In the genomic region with DNA sequence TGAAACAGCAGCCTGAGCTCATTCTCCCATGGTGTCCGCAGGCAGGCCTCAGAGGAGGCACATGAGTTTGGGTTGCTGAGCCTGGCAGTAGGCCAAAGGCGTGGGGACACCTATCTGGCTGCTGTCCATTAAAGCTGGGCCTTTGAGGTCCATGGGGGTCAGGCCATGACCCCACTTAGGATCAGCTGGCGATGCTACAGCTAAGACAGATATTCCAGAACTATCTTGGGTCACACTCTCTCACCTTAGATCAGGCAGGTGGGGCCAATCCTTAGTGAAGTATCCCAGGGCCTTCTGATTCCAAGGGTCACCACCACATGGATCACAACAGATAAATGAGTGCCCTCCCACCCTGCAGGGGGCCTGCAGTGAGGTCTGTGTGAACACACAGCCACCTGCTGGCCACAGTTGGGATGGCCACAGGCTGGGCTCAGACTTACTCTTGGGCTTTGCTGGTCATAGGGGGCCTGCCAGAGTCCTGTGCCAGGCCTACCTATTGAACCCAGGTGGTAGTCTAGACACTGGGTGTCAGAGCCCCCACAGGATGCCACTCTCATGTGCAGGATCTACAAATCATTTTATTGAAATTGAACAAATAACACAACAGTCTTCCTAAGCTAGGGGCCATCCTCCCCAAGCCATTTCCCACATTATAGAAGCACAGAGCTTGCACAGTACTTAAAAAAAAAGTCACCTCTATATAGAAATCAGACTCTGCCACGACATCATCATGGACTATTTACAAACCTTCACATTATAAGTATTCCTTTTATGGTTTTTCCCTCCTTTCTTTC, we compare ENCODE assay signal across 8 cellular contexts. TPM values are rescaled to one million over a fixed set of nuclear protein-coding genes. Genes with fewer than 3 reads are reported as not detected.
DNase-seq lines count a peak whose midpoint lies in the region; FAIRE-seq and TF ChIP-seq lines count a peak whose summit lies in the region.

No MANE protein-coding gene starts in this region.

- H3K36me3 ChIP-seq in endodermal cell (ENCODE audit: control insufficient read depth, insufficient read depth, low read length): peaks cover 42% of the 10 kb centered on the region
- peaks cover 5 to 17% of the 10 kb centered on the region in 2 donors for H3K36me3 ChIP-seq in muscle layer of duodenum (ENCODE audit: control insufficient read depth in 1 of 2, insufficient read depth in 2 of 2, low read length in 2 of 2)

- no peaks in the 10 kb centered on the region for H3K27me3 Mint-ChIP-seq in endodermal cell (ENCODE audit: insufficient read depth)

- H3K9me3 ChIP-seq in endodermal cell (ENCODE audit: control insufficient read depth, low read length): no peaks in the 10 kb centered on the region
- no peaks in the 10 kb centered on the region for H3K9me3 ChIP-seq in muscle layer of duodenum (ENCODE audit: control insufficient read depth in 1 of 2, low read length in 2 of 2)

- no peak overlapping the region for H3K4me3 Mint-ChIP-seq in endodermal cell

- no peaks in the 10 kb centered on the region for H3K9me3 Mint-ChIP-seq in endodermal cell

- H3K27me3 ChIP-seq in endodermal cell (ENCODE audit: control insufficient read depth, insufficient read depth, low read length, poor library complexity, severe bottlenecking): no peaks in the 10 kb centered on the region
- H3K27me3 ChIP-seq in muscle layer of duodenum (ENCODE audit: low read depth, low read length): no peaks in the 10 kb centered on the region

- peak overlapping the region; percentile 48 for H3K27ac Mint-ChIP-seq in endodermal cell

- peak; percentile 76 for FAIRE-seq in GM18507 (lab: Jason Lieb, UNC)

- peaks cover 30% of the 10 kb centered on the region for H3K4me1 Mint-ChIP-seq in endodermal cell

- no peak overlapping the region for H3K27ac ChIP-seq in endodermal cell (ENCODE audit: low read depth, low read length)
- H3K27ac ChIP-seq in muscle layer of duodenum (ENCODE audit: low read length): peak overlapping the region; percentile 46
- peak overlapping the region; percentile 97 for H3K27ac ChIP-seq in substantia nigra (ENCODE audit: low read depth, low read length, poor library complexity, severe bottlenecking)

- no peak overlapping the region for H3K9ac ChIP-seq in endodermal cell (ENCODE audit: extremely low read depth, low read length, poor library complexity, severe bottlenecking)

- H3K36me3 Mint-ChIP-seq in endodermal cell (ENCODE audit: low read depth): peaks cover 13% of the 10 kb centered on the region

- H3K4me1 ChIP-seq in endodermal cell (ENCODE audit: control insufficient read depth, insufficient read depth, low read length) (peaks cover 26% of the 10 kb centered on the region), muscle layer of duodenum (ENCODE audit: control insufficient read depth in 1 of 2, insufficient read depth in 2 of 2, low read length in 2 of 2) (peaks cover 22 to 59% of the 10 kb centered on the region in 2 donors)

- H3K4me3 ChIP-seq in endodermal cell (ENCODE audit: low read length) (no peak overlapping the region), muscle layer of duodenum (ENCODE audit: low read depth in 1 of 2, low read length in 2 of 2) (no peak overlapping the region)

- 76 to 86% methylated on average over 1 to 4 of the region's 4 CpGs for WGBS in endodermal cell (ENCODE audit: insufficient coverage in 1 of 2, insufficient read length in 1 of 2), 2 experiments

- peak; percentile 90 for TF ChIP-seq CTCF in endodermal cell (conservative IDR thresholded peaks at IDR 0.05)

- DNase-seq in A172 (ENCODE audit: low spot score): peak; percentile 63
- no peak for DNase-seq in GM18507 (ENCODE audit: extremely low spot score, insufficient read length, low read depth)
- DNase-seq in NCI-H82 treated with DMSO at 0.1 percent for 48 hours (lab: John Stamatoyannopoulos, UW; ENCODE audit: unreplicated experiment): peak; percentile 13
- peak; percentile 66 for DNase-seq in activated CD8-positive, alpha-beta memory T cell treated with anti-CD3 and anti-CD28 coated beads, Interleukin-2, amount 50 U/mL, for 4 hours
- peak; percentile 98 for DNase-seq in endodermal cell
- DNase-seq in substantia nigra (lab: John Stamatoyannopoulos, UW): peak in 42 of 49 donors; percentile 16 to 89 (median 47)
- DNase-seq in NCI-H1436 (lab: John Stamatoyannopoulos, UW): no peak

RNA-seq across cellular contexts. Expression of a gene that starts 2.0 kb away (rescaled TPM):
- 113 TPM in 2 replicates for total RNA-seq in A172 (2014; rRNA removed; shearing (Covaris generic))
- 10 to 100 TPM; 55.3 to 61.1 TPM for total RNA-seq in endodermal cell
- 81.6 TPM for polyA plus RNA-seq in endodermal cell (2013, experiment 1 of 2)
- 80.6 TPM for polyA plus RNA-seq in endodermal cell (2013, experiment 2 of 2)

RNA-seq across cellular contexts. Expression of a gene that starts 3.5 kb away (rescaled TPM):
- 30.6 and 34.3 TPM in 2 replicates for total RNA-seq in A172 (2014; rRNA removed; shearing (Covaris generic))
- 10 to 100 TPM; 23.5 to 28.1 TPM for total RNA-seq in endodermal cell
- polyA plus RNA-seq in endodermal cell (2013, experiment 1 of 2): 30.2 TPM
- 26.2 TPM for polyA plus RNA-seq in endodermal cell (2013, experiment 2 of 2)

RNA-seq across cellular contexts. Expression of a gene that starts 16.1 kb away (rescaled TPM):
- total RNA-seq in A172 (2014; rRNA removed; shearing (Covaris generic)): 12.9 and 16.9 TPM in 2 replicates
- 10 to 100 TPM in 1 of 2 donors, 1 to 10 TPM in 1; 9.4 to 17.2 TPM for total RNA-seq in endodermal cell
- polyA plus RNA-seq in endodermal cell (2013, experiment 1 of 2): 15.8 TPM
- 15.9 TPM for polyA plus RNA-seq in endodermal cell (2013, experiment 2 of 2)

RNA-seq across cellular contexts. Expression of a gene that starts 21.0 kb away (rescaled TPM):
- total RNA-seq in A172 (2014; rRNA removed; shearing (Covaris generic)): 0.09 and 0.62 TPM in 2 replicates
- 1 to 10 TPM in 1 of 2 donors, under 1 TPM in 1; 0.22 to 1.4 TPM for total RNA-seq in endodermal cell
- polyA plus RNA-seq in endodermal cell (2013, experiment 1 of 2): 4.4 TPM
- 2.6 TPM for polyA plus RNA-seq in endodermal cell (2013, experiment 2 of 2)

RNA-seq across cellular contexts. Expression of a gene that starts 21.2 kb away (rescaled TPM):
- 0.72 and 2.3 TPM in 2 replicates for total RNA-seq in A172 (2014; rRNA removed; shearing (Covaris generic))
- 1 to 10 TPM in 1 of 2 donors, under 1 TPM in 1; 0.92 to 1.8 TPM for total RNA-seq in endodermal cell
- polyA plus RNA-seq in endodermal cell (2013, experiment 1 of 2): 1.8 TPM
- 1.3 TPM for polyA plus RNA-seq in endodermal cell (2013, experiment 2 of 2)

Comparison
In these comparisons a context has a peak if more than half of its experiments do, and no peak if none do; other contexts are left out.
1. DNase-seq: peak in A172 (single experiment), NCI-H82 treated with DMSO at 0.1 percent for 48 hours (single experiment), activated CD8-positive, alpha-beta memory T cell treated with anti-CD3 and anti-CD28 coated beads, Interleukin-2, amount 50 U/mL, for 4 hours (single experiment), endodermal cell (single experiment) and substantia nigra (42 of 49); none in GM18507 (single experiment) and NCI-H1436 (single experiment).